8 cellular contexts compared by ENCODE assay signal in genomic region chr19:41928221-41928683, GRCh38.
A peak's percentile ranks its signal among the peaks of the same experiment; 100 is the strongest.
DNase-seq lines count a peak whose midpoint lies in the region; ATAC-seq and TF ChIP-seq lines count a peak whose summit lies in the region.

Gene ERFL (minus strand): TSS chr19:41928449. CDS start chr19:41912919, 15,530 bp downstream.

- no peaks in the 10 kb centered on the region for H3K9me3 ChIP-seq in NT2/D1 (ENCODE audit: insufficient read depth, low read length)

- DNase-seq in T-helper 1 cell (no peak), NT2/D1 (ENCODE audit: low read depth, low spot score) (no peak), coronary artery (ENCODE audit: low spot score) (no peak)

- H3K27ac Mint-ChIP-seq in T-helper 1 cell treated with Interleukin-12 subunit alpha and Interleukin-12 subunit beta and Interleukin-4 antibody, amounts not matched to agents 30 μg/mL and 1 μg/mL, for 36 hours: peak within 1 kb of the TSS; percentile 73
- no peak within 1 kb of the TSS for H3K27ac Mint-ChIP-seq in nephron

- H3K4me1 Mint-ChIP-seq in T-helper 1 cell treated with Interleukin-12 subunit alpha and Interleukin-12 subunit beta and Interleukin-4 antibody, amounts not matched to agents 30 μg/mL and 1 μg/mL, for 36 hours (ENCODE audit: low read depth): peaks cover 21% of the 10 kb centered on the region
- peaks cover 11% of the 10 kb centered on the region for H3K4me1 Mint-ChIP-seq in nephron

- H3K27me3 ChIP-seq in NT2/D1 (ENCODE audit: insufficient read depth, insufficient read length): peaks cover 93% of the 10 kb centered on the region

- H3K9me3 Mint-ChIP-seq in T-helper 1 cell treated with Interleukin-12 subunit alpha and Interleukin-12 subunit beta and Interleukin-4 antibody, amounts not matched to agents 30 μg/mL and 1 μg/mL, for 36 hours: no peaks in the 10 kb centered on the region
- no peaks in the 10 kb centered on the region for H3K9me3 Mint-ChIP-seq in nephron

- H3K36me3 ChIP-seq in NT2/D1 (ENCODE audit: insufficient read depth, insufficient read length, low read length): no peaks in the 10 kb centered on the region

- H3K4me3 Mint-ChIP-seq in T-helper 1 cell treated with Interleukin-12 subunit alpha and Interleukin-12 subunit beta and Interleukin-4 antibody, amounts not matched to agents 30 μg/mL and 1 μg/mL, for 36 hours: peak within 1 kb of the TSS; percentile 89
- peak within 1 kb of the TSS; percentile 80 to 83 (median 82) for H3K4me3 Mint-ChIP-seq in nephron

- TF ChIP-seq CTCF in coronary artery (IDR thresholded peaks at IDR 0.05) (no peak), nephron (IDR thresholded peaks at IDR 0.05; ENCODE audit: unreplicated experiment in 3 of 3) (no peak)

- ATAC-seq in HG03439 (IDR thresholded peaks at IDR 0.05; ENCODE audit: unreplicated experiment) (no peak), HG02798 (IDR thresholded peaks at IDR 0.05; ENCODE audit: poor library complexity, unreplicated experiment) (no peak), GM21526 (IDR thresholded peaks at IDR 0.05; ENCODE audit: low FRiP score, unreplicated experiment) (no peak)

- H3K27ac ChIP-seq in coronary artery: no peak within 1 kb of the TSS

- H3K36me3 Mint-ChIP-seq in T-helper 1 cell treated with Interleukin-12 subunit alpha and Interleukin-12 subunit beta and Interleukin-4 antibody, amounts not matched to agents 30 μg/mL and 1 μg/mL, for 36 hours (ENCODE audit: low read depth): peaks cover 4% of the 10 kb centered on the region
- H3K36me3 Mint-ChIP-seq in nephron (ENCODE audit: low read depth): no peaks in the 10 kb centered on the region

- peaks cover 7% of the 10 kb centered on the region for H3K27me3 Mint-ChIP-seq in T-helper 1 cell treated with Interleukin-12 subunit alpha and Interleukin-12 subunit beta and Interleukin-4 antibody, amounts not matched to agents 30 μg/mL and 1 μg/mL, for 36 hours (ENCODE audit: low read depth)
- peaks cover 52% of the 10 kb centered on the region for H3K27me3 Mint-ChIP-seq in nephron (ENCODE audit: low read depth)

- peaks cover 15% of the 10 kb centered on the region for H3K4me1 ChIP-seq in NT2/D1 (ENCODE audit: insufficient read depth, insufficient read length)

- peak within 1 kb of the TSS; percentile 42 for H3K9ac ChIP-seq in NT2/D1 (ENCODE audit: insufficient read length, low read depth)

- H3K4me3 ChIP-seq in NT2/D1 (ENCODE audit: insufficient read length, low read depth): peak within 1 kb of the TSS; percentile 32
- peak within 1 kb of the TSS; percentile 66 for H3K4me3 ChIP-seq in coronary artery
